Comparison of ENCODE assay signal across 17 cellular contexts in the genomic region with DNA sequence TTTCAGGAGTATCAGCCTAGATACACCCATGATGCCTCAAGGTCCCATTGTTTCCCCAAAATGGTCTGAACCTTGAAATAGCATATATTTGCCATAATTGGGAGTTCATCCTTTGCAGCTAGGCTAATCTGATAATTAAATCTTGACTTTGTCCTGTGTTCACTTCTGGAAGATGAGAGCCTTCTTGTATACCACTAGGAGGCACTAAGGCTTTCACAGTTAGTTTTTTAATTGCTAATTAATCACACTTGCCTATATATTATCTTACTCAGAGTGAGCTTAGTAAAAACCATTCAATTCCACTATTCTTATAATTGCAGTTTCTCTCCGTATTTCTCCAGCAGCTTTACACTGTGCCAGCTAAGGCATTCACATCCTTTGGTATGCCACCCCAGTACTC. TPM values are rescaled to one million over a fixed set of nuclear protein-coding genes. Genes with fewer than 3 reads are reported as not detected.
DNase-seq lines count a peak whose midpoint lies in the region; ATAC-seq, FAIRE-seq and TF ChIP-seq lines count a peak whose summit lies in the region.
"Had no signal": no experiment of that assay in that cellular context is flagged by ENCODE, and none has a peak within 500 bp of the region (broad histone marks: within the 10 kb centered on the region; RNA-seq: fewer than 3 reads in every experiment).

No MANE protein-coding gene starts in this region.

- ATAC-seq in GM18520 (IDR thresholded peaks at IDR 0.05; ENCODE audit: unreplicated experiment) = no peak
- ATAC-seq in left lung = no peak
- ATAC-seq in activated naive CD8-positive, alpha-beta T cell treated with anti-CD3 and anti-CD28 coated beads, Interleukin-2, amount 50 U/mL, for 24 hours = no peak
- ATAC-seq: gastrocnemius medialis; stimulated activated naive B cell treated with anti-CD40 and anti-IgM and Interleukin-4, amounts not matched to agents 10 μg/mL and 1 μg/mL and 100 μg/mL, for 72 hours; WTC11 had no signal

- H3K27me3 Mint-ChIP-seq in nephron progenitor cell (ENCODE audit: low read depth, poor library complexity) = no peaks in the 10 kb centered on the region
- H3K27me3 Mint-ChIP-seq in activated naive CD8-positive, alpha-beta T cell treated with anti-CD3 and anti-CD28 coated beads, Interleukin-2, amount 50 U/mL, for 24 hours = no peaks in the 10 kb centered on the region
- H3K27me3 Mint-ChIP-seq: B cell; stimulated activated naive B cell treated with anti-CD40 and anti-IgM and Interleukin-4, amounts not matched to agents 10 μg/mL and 1 μg/mL and 100 μg/mL, for 72 hours had no signal

- H3K4me3 ChIP-seq in Loucy (ENCODE audit: low read length, poor library complexity, severe bottlenecking) (no peak overlapping the region), left lung (no peak overlapping the region)
- H3K4me3 ChIP-seq: ascending aorta, gastrocnemius medialis, upper lobe of left lung had no signal

- H3K4me3 Mint-ChIP-seq in nephron progenitor cell = no peak overlapping the region
- H3K4me3 Mint-ChIP-seq in activated naive CD8-positive, alpha-beta T cell treated with anti-CD3 and anti-CD28 coated beads, Interleukin-2, amount 50 U/mL, for 24 hours = no peak overlapping the region
- H3K4me3 Mint-ChIP-seq: B cell; stimulated activated naive B cell treated with anti-CD40 and anti-IgM and Interleukin-4, amounts not matched to agents 10 μg/mL and 1 μg/mL and 100 μg/mL, for 72 hours; WTC11 had no signal

- no peak overlapping the region for H3K27ac ChIP-seq in left lung
- H3K27ac ChIP-seq: ascending aorta, gastrocnemius medialis, upper lobe of left lung had no signal

- H3K27ac Mint-ChIP-seq in nephron progenitor cell = no peak overlapping the region
- no peak overlapping the region for H3K27ac Mint-ChIP-seq in activated naive CD8-positive, alpha-beta T cell treated with anti-CD3 and anti-CD28 coated beads, Interleukin-2, amount 50 U/mL, for 24 hours
- H3K27ac Mint-ChIP-seq: B cell; stimulated activated naive B cell treated with anti-CD40 and anti-IgM and Interleukin-4, amounts not matched to agents 10 μg/mL and 1 μg/mL and 100 μg/mL, for 72 hours; WTC11 had no signal

- FAIRE-seq in D721Med (lab: Jason Lieb, UNC) = no peak
- FAIRE-seq: RCC 7860 had no signal

- peaks cover 22% of the 10 kb centered on the region for H3K4me1 Mint-ChIP-seq in nephron progenitor cell
- no peaks in the 10 kb centered on the region for H3K4me1 Mint-ChIP-seq in activated naive CD8-positive, alpha-beta T cell treated with anti-CD3 and anti-CD28 coated beads, Interleukin-2, amount 50 U/mL, for 24 hours
- H3K4me1 Mint-ChIP-seq: B cell; stimulated activated naive B cell treated with anti-CD40 and anti-IgM and Interleukin-4, amounts not matched to agents 10 μg/mL and 1 μg/mL and 100 μg/mL, for 72 hours had no signal

- H3K4me2 ChIP-seq in Loucy (ENCODE audit: low read depth, low read length, poor library complexity, severe bottlenecking) = no peak overlapping the region

- H3K9me3 Mint-ChIP-seq in nephron progenitor cell = no peaks in the 10 kb centered on the region
- H3K9me3 Mint-ChIP-seq in activated naive CD8-positive, alpha-beta T cell treated with anti-CD3 and anti-CD28 coated beads, Interleukin-2, amount 50 U/mL, for 24 hours = no peaks in the 10 kb centered on the region
- H3K9me3 Mint-ChIP-seq: WTC11 had no signal

- H3K36me3 Mint-ChIP-seq in nephron progenitor cell (ENCODE audit: low read depth) = no peaks in the 10 kb centered on the region
- no peaks in the 10 kb centered on the region for H3K36me3 Mint-ChIP-seq in activated naive CD8-positive, alpha-beta T cell treated with anti-CD3 and anti-CD28 coated beads, Interleukin-2, amount 50 U/mL, for 24 hours (ENCODE audit: low read depth)
- H3K36me3 Mint-ChIP-seq: stimulated activated naive B cell treated with anti-CD40 and anti-IgM and Interleukin-4, amounts not matched to agents 10 μg/mL and 1 μg/mL and 100 μg/mL, for 72 hours; WTC11 had no signal

- no peaks in the 10 kb centered on the region for H3K79me2 ChIP-seq in Loucy (ENCODE audit: insufficient read depth, low read length)

- H4K20me1 ChIP-seq in Loucy (ENCODE audit: insufficient read depth, low read length, poor library complexity, severe bottlenecking) = no peaks in the 10 kb centered on the region

- TF ChIP-seq CTCF in D721Med (IDR thresholded peaks at IDR 0.05; ENCODE audit: insufficient read depth, missing control alignments) (peak; percentile 13), Loucy (conservative IDR thresholded peaks at IDR 0.05; ENCODE audit: low read length) (peak; percentile 53), nephron progenitor cell (IDR thresholded peaks at IDR 0.05) (peak; percentile 19), left lung (IDR thresholded peaks at IDR 0.05) (no peak)

- DNase-seq in D721Med (ENCODE audit: insufficient read length, low spot score) (no peak), dermis blood vessel endothelial cell (peak; percentile 9), nephron progenitor cell (no peak), NCI-H146 treated with DMSO at 0.1 percent for 48 hours (lab: John Stamatoyannopoulos, UW; ENCODE audit: unreplicated experiment) (no peak), left lung (no peak)
- no peak for DNase-seq in activated naive CD8-positive, alpha-beta T cell treated with anti-CD3 and anti-CD28 coated beads, Interleukin-2, amount 50 U/mL, for 24 hours
- DNase-seq: activated gamma-delta T cell; gastrocnemius medialis; NCI-H1417 treated with DMSO at 0.1 percent for 48 hours; stimulated activated naive B cell treated with anti-CD40 and anti-IgM and Interleukin-4, amounts not matched to agents 10 μg/mL and 1 μg/mL and 100 μg/mL, for 72 hours; upper lobe of left lung had no signal

- H3K4me1 ChIP-seq in Loucy (ENCODE audit: insufficient read depth, low read length, poor library complexity, severe bottlenecking) (no peaks in the 10 kb centered on the region), left lung (no peaks in the 10 kb centered on the region)
- H3K4me1 ChIP-seq: ascending aorta, gastrocnemius medialis had no signal

- H3K27me3 ChIP-seq in Loucy (ENCODE audit: insufficient read depth, low read length, poor library complexity, severe bottlenecking) = no peaks in the 10 kb centered on the region
- H3K27me3 ChIP-seq in left lung = no peaks in the 10 kb centered on the region
- H3K27me3 ChIP-seq: ascending aorta, gastrocnemius medialis, upper lobe of left lung had no signal

- H3K36me3 ChIP-seq in Loucy (ENCODE audit: insufficient read depth, low read length) = no peaks in the 10 kb centered on the region
- H3K36me3 ChIP-seq in left lung = no peaks in the 10 kb centered on the region
- H3K36me3 ChIP-seq: ascending aorta, gastrocnemius medialis, upper lobe of left lung had no signal

- no peak overlapping the region for H3K9ac ChIP-seq in Loucy (ENCODE audit: low read depth, low read length, poor library complexity, severe bottlenecking)

- no peaks in the 10 kb centered on the region for H3K9me3 ChIP-seq in Loucy (ENCODE audit: insufficient read depth, low read depth, low read length)
- no peaks in the 10 kb centered on the region for H3K9me3 ChIP-seq in left lung
- H3K9me3 ChIP-seq: ascending aorta, gastrocnemius medialis, upper lobe of left lung had no signal

- H2AFZ ChIP-seq in Loucy (ENCODE audit: low read length) = no peak overlapping the region

- intact Hi-C loops in left lung (cut with DNase I) = no loop called here

- H3F3A ChIP-seq in Loucy (ENCODE audit: low read depth) = no peaks in the 10 kb centered on the region

- no peaks in the 10 kb centered on the region for H3K9me2 ChIP-seq in Loucy (replicated peaks; ENCODE audit: low read depth, low read length)

RNA-seq across cellular contexts. Expression of a gene that starts 48.7 kb away (rescaled TPM):
- total RNA-seq in dermis blood vessel endothelial cell = 1.8 and 2.4 TPM in 2 replicates
- 1 to 10 TPM; 7.5 to 8.1 TPM for total RNA-seq in left lung

Comparison
In these comparisons a context has a peak if more than half of its experiments do, and no peak if none do; other contexts are left out.
1. CTCF ChIP-seq: peak in D721Med (single experiment), Loucy (single experiment) and nephron progenitor cell (single experiment); none in left lung (0 of 2).